ENCODE assay signal across 8 cellular contexts in the genomic region with DNA sequence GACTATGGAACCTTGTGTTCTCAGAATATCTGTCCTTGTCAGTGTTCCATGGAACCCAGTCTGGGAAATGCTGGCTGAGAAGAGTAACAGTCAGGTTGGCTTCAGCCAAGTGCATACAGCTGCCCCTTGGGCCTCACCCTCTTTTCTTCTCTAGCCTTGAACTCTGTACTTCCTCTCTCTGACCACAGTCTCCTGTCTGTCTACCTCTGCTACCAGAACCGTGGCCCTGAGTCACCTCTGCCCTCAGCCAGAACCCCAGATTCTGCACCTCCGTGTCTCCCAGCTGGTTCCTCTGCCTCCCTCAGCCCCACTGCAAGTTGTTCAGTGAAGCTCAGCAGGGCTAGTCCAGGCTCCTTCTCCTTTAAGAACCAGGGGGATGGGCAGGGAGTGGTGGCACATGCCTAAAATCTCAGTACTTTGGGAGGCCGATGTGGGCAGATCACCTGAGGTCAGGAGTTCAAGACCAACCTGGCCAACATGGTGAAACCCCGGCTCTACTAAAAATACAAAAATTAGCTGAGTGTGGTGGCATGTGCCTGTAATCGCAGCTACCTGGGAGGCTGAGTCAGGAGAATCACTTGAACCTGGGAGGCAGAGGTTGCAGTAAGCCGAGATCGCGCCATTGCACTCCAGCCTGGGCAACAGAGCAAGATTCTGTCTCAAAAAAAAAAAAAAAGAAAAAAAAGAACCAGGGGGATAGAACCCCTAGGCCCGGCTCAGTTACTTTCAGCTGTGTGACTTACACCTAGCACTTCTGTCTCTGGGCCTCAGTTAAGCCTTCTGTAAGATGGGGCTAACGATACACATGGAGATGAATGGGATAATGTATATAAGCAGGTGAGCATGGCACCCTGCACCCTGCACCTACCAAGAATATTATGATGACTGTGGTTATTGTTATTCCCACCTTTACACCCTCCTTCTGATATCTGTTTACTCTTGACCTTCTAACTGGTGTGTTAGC. TPM values are rescaled to one million over a fixed set of nuclear protein-coding genes. Genes with fewer than 3 reads are reported as not detected.
DNase-seq lines count a peak whose midpoint lies in the region; ATAC-seq and TF ChIP-seq lines count a peak whose summit lies in the region.

No MANE protein-coding gene starts in this region.

- H3K4me3 ChIP-seq in GM12864 (ENCODE audit: low read depth, low read length) (no peak overlapping the region), Loucy (ENCODE audit: low read length, poor library complexity, severe bottlenecking) (no peak overlapping the region), sigmoid colon (no peak overlapping the region)

- H3F3A ChIP-seq in Loucy (ENCODE audit: low read depth): peaks cover 9% of the 10 kb centered on the region; the same call in 1 of the 2 replicates

- TF ChIP-seq CTCF in GM12864 (IDR thresholded peaks at IDR 0.05; ENCODE audit: low read depth, low read length, missing control alignments) (no peak), Loucy (conservative IDR thresholded peaks at IDR 0.05; ENCODE audit: low read length) (no peak), type B pancreatic cell (conservative IDR thresholded peaks at IDR 0.05) (no peak), sigmoid colon (IDR thresholded peaks at IDR 0.05) (no peak)

- H3K36me3 ChIP-seq in Loucy (ENCODE audit: insufficient read depth, low read length) (no peaks in the 10 kb centered on the region), sigmoid colon (peaks cover 0 to 23% (median 0%) of the 10 kb centered on the region in 4 donors)

- no peaks in the 10 kb centered on the region for H3K9me3 ChIP-seq in Loucy (ENCODE audit: insufficient read depth, low read depth, low read length)
- no peaks in the 10 kb centered on the region for H3K9me3 ChIP-seq in sigmoid colon

- H3K4me1 Mint-ChIP-seq in stimulated activated naive CD8-positive, alpha-beta T cell treated with anti-CD3 and anti-CD28 coated beads, Interleukin-15, amount 100 ng/mL, for 72 hours: peaks cover 77% of the 10 kb centered on the region
- H3K4me1 Mint-ChIP-seq in type B pancreatic cell (ENCODE audit: unreplicated experiment): peaks cover 17% of the 10 kb centered on the region

- H3K4me1 ChIP-seq in Loucy (ENCODE audit: insufficient read depth, low read length, poor library complexity, severe bottlenecking) (peaks cover 25% of the 10 kb centered on the region), sigmoid colon (peaks cover 0 to 7% (median 6%) of the 10 kb centered on the region in 4 donors)

- no peak overlapping the region for H3K27ac ChIP-seq in sigmoid colon

- peaks cover 4% of the 10 kb centered on the region for H3K36me3 Mint-ChIP-seq in type B pancreatic cell

- H2AFZ ChIP-seq in Loucy (ENCODE audit: low read length): no peak overlapping the region

- H3K9me2 ChIP-seq in Loucy (replicated peaks; ENCODE audit: low read depth, low read length): no peaks in the 10 kb centered on the region

- peak; percentile 60 for ATAC-seq in GM21529 (IDR thresholded peaks at IDR 0.05; ENCODE audit: unreplicated experiment)
- ATAC-seq in stimulated activated naive CD8-positive, alpha-beta T cell treated with anti-CD3 and anti-CD28 coated beads, Interleukin-15, amount 100 ng/mL, for 72 hours: peak; percentile 59

- intact Hi-C loops in sigmoid colon (cut with DNase I): loop anchor here (10.0 kb wide), 2 partner anchors 209 to 509 kb away; no protein-coding TSS in a partner anchor

- H4K20me1 ChIP-seq in Loucy (ENCODE audit: insufficient read depth, low read length, poor library complexity, severe bottlenecking): no peaks in the 10 kb centered on the region

- H3K27me3 ChIP-seq in Loucy (ENCODE audit: insufficient read depth, low read length, poor library complexity, severe bottlenecking): no peaks in the 10 kb centered on the region
- no peaks in the 10 kb centered on the region for H3K27me3 ChIP-seq in sigmoid colon

- 73% methylated on average over 10 of the region's 10 CpGs for WGBS in sigmoid colon, 2 donors

- no peak overlapping the region for H3K4me2 ChIP-seq in Loucy (ENCODE audit: low read depth, low read length, poor library complexity, severe bottlenecking)

- peak overlapping the region in 1 of 2 donors; percentile 24 for H3K4me3 Mint-ChIP-seq in stimulated activated naive CD8-positive, alpha-beta T cell treated with anti-CD3 and anti-CD28 coated beads, Interleukin-15, amount 100 ng/mL, for 72 hours
- no peak overlapping the region for H3K4me3 Mint-ChIP-seq in type B pancreatic cell

- no peaks in the 10 kb centered on the region for H3K9me3 Mint-ChIP-seq in stimulated activated naive CD8-positive, alpha-beta T cell treated with anti-CD3 and anti-CD28 coated beads, Interleukin-15, amount 100 ng/mL, for 72 hours
- no peaks in the 10 kb centered on the region for H3K9me3 Mint-ChIP-seq in type B pancreatic cell

- H3K79me2 ChIP-seq in Loucy (ENCODE audit: insufficient read depth, low read length): no peaks in the 10 kb centered on the region

- H3K27ac Mint-ChIP-seq in stimulated activated naive CD8-positive, alpha-beta T cell treated with anti-CD3 and anti-CD28 coated beads, Interleukin-15, amount 100 ng/mL, for 72 hours: no peak overlapping the region
- H3K27ac Mint-ChIP-seq in type B pancreatic cell: no peak overlapping the region

- H3K27me3 Mint-ChIP-seq in stimulated activated naive CD8-positive, alpha-beta T cell treated with anti-CD3 and anti-CD28 coated beads, Interleukin-15, amount 100 ng/mL, for 72 hours: no peaks in the 10 kb centered on the region
- no peaks in the 10 kb centered on the region for H3K27me3 Mint-ChIP-seq in type B pancreatic cell

- no peak for TF ChIP-seq EP300 in sigmoid colon (IDR thresholded peaks at IDR 0.05)

- TF ChIP-seq POLR2A in sigmoid colon (IDR thresholded peaks at IDR 0.05): no peak

- H3K9ac ChIP-seq in Loucy (ENCODE audit: low read depth, low read length, poor library complexity, severe bottlenecking): peak overlapping the region; percentile 15

- peak; percentile 75 for DNase-seq in GM12864 (ENCODE audit: low read depth)
- DNase-seq in activated T-helper 1 cell treated with Interleukin-2 at 50 U/mL for 16 hours (ENCODE audit: low read depth): peak; percentile 33
- DNase-seq in stimulated activated naive CD8-positive, alpha-beta T cell treated with anti-CD3 and anti-CD28 coated beads, Interleukin-15, amount 100 ng/mL, for 72 hours: peak; percentile 29 to 49
- DNase-seq in midbrain (lab: John Stamatoyannopoulos, UW): no peak
- DNase-seq in type B pancreatic cell (ENCODE audit: extremely low spot score, unreplicated experiment): no peak
- DNase-seq in sigmoid colon: no peak

RNA-seq across cellular contexts. Expression of gene TATDN2, which starts 24.3 kb away (rescaled TPM):
- total RNA-seq in type B pancreatic cell (ENCODE audit: low replicate concordance) (31.3 and 34.6 TPM in 2 replicates), sigmoid colon (10 to 100 TPM; 11.2 to 23.3 (median 12.6) TPM)
- 10 to 100 TPM; 13.4 to 25.7 (median 17.4) TPM for polyA plus RNA-seq in sigmoid colon

RNA-seq across cellular contexts. Expression of gene IRAK2, which starts 59.2 kb away (rescaled TPM):
- total RNA-seq in type B pancreatic cell (ENCODE audit: low replicate concordance) (1.4 and 2.5 TPM in 2 replicates), sigmoid colon (1 to 10 TPM; 1.1 to 6.1 (median 3.7) TPM)
- polyA plus RNA-seq in sigmoid colon: 1 to 10 TPM; 1.2 to 2.8 (median 2.8) TPM

Comparison
In these comparisons a context has a peak if more than half of its experiments do, and no peak if none do; other contexts are left out.
1. DNase-seq: peak in GM12864 (single experiment), activated T-helper 1 cell treated with Interleukin-2 at 50 U/mL for 16 hours (single experiment) and stimulated activated naive CD8-positive, alpha-beta T cell treated with anti-CD3 and anti-CD28 coated beads, Interleukin-15, amount 100 ng/mL, for 72 hours (2 of 2); none in midbrain (single experiment), type B pancreatic cell (single experiment) and sigmoid colon (single experiment).